In the genomic region with DNA sequence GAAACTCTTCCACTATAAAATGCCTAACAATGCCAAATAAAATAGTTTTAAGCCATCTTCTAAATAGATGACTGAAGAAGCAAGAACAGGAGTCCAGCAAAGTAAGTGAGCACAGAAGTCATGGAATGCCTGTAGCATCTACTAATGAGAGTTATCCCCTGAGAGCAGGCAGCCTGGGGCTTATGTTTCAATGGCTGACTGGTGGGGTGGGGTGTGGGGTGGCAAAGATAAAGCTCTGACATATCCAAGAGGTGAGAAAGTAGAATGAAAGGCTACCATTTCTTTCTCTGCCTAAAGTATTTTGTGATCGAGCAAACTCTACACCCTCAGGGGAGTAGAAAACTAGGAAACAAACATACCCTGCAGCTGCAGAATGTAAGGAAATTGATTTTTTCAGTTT, we compare ENCODE assay signal across 31 cellular contexts.
"Had no signal": no experiment of that assay in that cellular context is flagged by ENCODE, and none has a peak within 500 bp of the region (broad histone marks: within the 10 kb centered on the region; RNA-seq: fewer than 3 reads in every experiment).

No MANE protein-coding gene starts in this region.

- H3K27me3 ChIP-seq: ascending aorta, breast epithelium, cardiac muscle cell, colonic mucosa, esophagus muscularis mucosa, heart left ventricle had no signal

- H3K4me3 Mint-ChIP-seq: activated CD4-positive, alpha-beta memory T cell treated with anti-CD3 and anti-CD28 coated beads, Interleukin-2, amount 10 ng/mL, durations not matched to agents 7 days and 5 days; activated CD4-positive, alpha-beta T cell treated with anti-CD3 and anti-CD28 coated beads, Interleukin-2, amount 10 ng/mL, durations not matched to agents 7 days and 5 days; activated naive CD4-positive, alpha-beta T cell treated with anti-CD3 and anti-CD28 coated beads, Interleukin-2, amount 10 ng/mL, durations not matched to agents 7 days and 5 days; activated naive CD8-positive, alpha-beta T cell treated with anti-CD3 and anti-CD28 coated beads, Interleukin-2, amount 10 ng/mL, durations not matched to agents 7 days and 5 days; activated T-cell treated with anti-CD3 and anti-CD28 coated beads, Interleukin-2, amount 50 U/mL, for 24 hours; activated T-cell treated with anti-CD3 and anti-CD28 coated beads, Interleukin-2, amount 50 U/mL, for 72 hours; brain; T-helper 17 cell; T-helper 2 cell treated with Interferon-gamma antibody and Interleukin-4, amounts not matched to agents 5 μg/mL and 100 μg/mL, for 36 hours; WTC11 had no signal

- H3K4me3 ChIP-seq: ascending aorta, breast epithelium, cardiac muscle cell, colonic mucosa, esophagus muscularis mucosa, heart left ventricle had no signal

- H3K27ac Mint-ChIP-seq: activated CD4-positive, alpha-beta memory T cell treated with anti-CD3 and anti-CD28 coated beads, Interleukin-2, amount 10 ng/mL, durations not matched to agents 7 days and 5 days; activated CD4-positive, alpha-beta T cell treated with anti-CD3 and anti-CD28 coated beads, Interleukin-2, amount 10 ng/mL, durations not matched to agents 7 days and 5 days; activated naive CD4-positive, alpha-beta T cell treated with anti-CD3 and anti-CD28 coated beads, Interleukin-2, amount 10 ng/mL, durations not matched to agents 7 days and 5 days; activated naive CD4-positive, alpha-beta T cell treated with anti-CD3 and anti-CD28 coated beads, Interleukin-2, amount 50 U/mL, for 72 hours; activated naive CD8-positive, alpha-beta T cell treated with anti-CD3 and anti-CD28 coated beads, Interleukin-2, amount 10 ng/mL, durations not matched to agents 7 days and 5 days; activated T-cell treated with anti-CD3 and anti-CD28 coated beads, Interleukin-2, amount 50 U/mL, for 24 hours; activated T-cell treated with anti-CD3 and anti-CD28 coated beads, Interleukin-2, amount 50 U/mL, for 72 hours; brain; T-helper 17 cell; T-helper 2 cell treated with Interferon-gamma antibody and Interleukin-4, amounts not matched to agents 5 μg/mL and 100 μg/mL, for 36 hours; WTC11 had no signal

- H3K9me3 ChIP-seq: ascending aorta, colonic mucosa had no signal

- ATAC-seq: activated naive CD4-positive, alpha-beta T cell treated with anti-CD3 and anti-CD28 coated beads, Interleukin-2, amount 50 U/mL, for 72 hours; activated T-cell treated with anti-CD3 and anti-CD28 coated beads, Interleukin-2, amount 50 U/mL, for 72 hours; heart left ventricle; T-helper 17 cell; WTC11 had no signal

- H3K36me3 ChIP-seq: ascending aorta, breast epithelium, cardiac muscle cell, colonic mucosa, esophagus muscularis mucosa, heart left ventricle had no signal

- H3K4me1 Mint-ChIP-seq: activated CD4-positive, alpha-beta memory T cell treated with anti-CD3 and anti-CD28 coated beads, Interleukin-2, amount 10 ng/mL, durations not matched to agents 7 days and 5 days; activated CD4-positive, alpha-beta T cell treated with anti-CD3 and anti-CD28 coated beads, Interleukin-2, amount 10 ng/mL, durations not matched to agents 7 days and 5 days; activated naive CD4-positive, alpha-beta T cell treated with anti-CD3 and anti-CD28 coated beads, Interleukin-2, amount 10 ng/mL, durations not matched to agents 7 days and 5 days; activated naive CD8-positive, alpha-beta T cell treated with anti-CD3 and anti-CD28 coated beads, Interleukin-2, amount 10 ng/mL, durations not matched to agents 7 days and 5 days; brain; T-helper 17 cell; WTC11 had no signal

- DNase-seq: activated CD4-positive, alpha-beta memory T cell treated with anti-CD3 and anti-CD28 coated beads, Interleukin-2, amount 10 ng/mL, durations not matched to agents 7 days and 5 days; activated CD4-positive, alpha-beta T cell treated with anti-CD3 and anti-CD28 coated beads for 1 hour; activated CD4-positive, alpha-beta T cell treated with anti-CD3 and anti-CD28 coated beads for 4 hours; activated CD4-positive, alpha-beta T cell treated with anti-CD3 and anti-CD28 coated beads, Interleukin-2, amount 10 ng/mL, durations not matched to agents 7 days and 5 days; activated CD4-positive, alpha-beta T cell treated with anti-CD3 and anti-CD28 coated beads, Interleukin-2, amount 50 U/mL, for 4 hours; activated CD8-positive, alpha-beta memory T cell treated with anti-CD3 and anti-CD28 coated beads, Interleukin-2, amount 50 U/mL, for 48 hours; activated gamma-delta T cell; activated naive CD4-positive, alpha-beta T cell; activated naive CD4-positive, alpha-beta T cell treated with anti-CD3 and anti-CD28 coated beads, Interleukin-2, amount 10 ng/mL, durations not matched to agents 7 days and 5 days; activated naive CD8-positive, alpha-beta T cell treated with anti-CD3 and anti-CD28 coated beads, Interleukin-2, amount 10 ng/mL, durations not matched to agents 7 days and 5 days; activated T-cell treated with anti-CD3 and anti-CD28 coated beads for 4 hours; activated T-cell treated with anti-CD3 and anti-CD28 coated beads, Interleukin-2, amount 50 U/mL, for 24 hours; activated T-cell treated with anti-CD3 and anti-CD28 coated beads, Interleukin-2, amount 50 U/mL, for 72 hours; central memory CD4-positive, alpha-beta T cell; cerebellar nuclear complex; colonic mucosa; effector CD8-positive, alpha-beta T cell; foreskin melanocyte; heart left ventricle; T-helper 1 cell; T-helper 17 cell; T1000 had no signal

- H3K36me3 Mint-ChIP-seq: activated naive CD4-positive, alpha-beta T cell treated with anti-CD3 and anti-CD28 coated beads, Interleukin-2, amount 10 ng/mL, durations not matched to agents 7 days and 5 days; activated naive CD4-positive, alpha-beta T cell treated with anti-CD3 and anti-CD28 coated beads, Interleukin-2, amount 50 U/mL, for 72 hours; activated naive CD8-positive, alpha-beta T cell treated with anti-CD3 and anti-CD28 coated beads, Interleukin-2, amount 10 ng/mL, durations not matched to agents 7 days and 5 days; brain; WTC11 had no signal

- H3K4me1 ChIP-seq: ascending aorta, breast epithelium, colonic mucosa, esophagus muscularis mucosa, heart left ventricle had no signal

- H3K27me3 Mint-ChIP-seq: activated CD4-positive, alpha-beta memory T cell treated with anti-CD3 and anti-CD28 coated beads, Interleukin-2, amount 10 ng/mL, durations not matched to agents 7 days and 5 days; activated CD4-positive, alpha-beta T cell treated with anti-CD3 and anti-CD28 coated beads, Interleukin-2, amount 10 ng/mL, durations not matched to agents 7 days and 5 days; activated naive CD4-positive, alpha-beta T cell treated with anti-CD3 and anti-CD28 coated beads, Interleukin-2, amount 10 ng/mL, durations not matched to agents 7 days and 5 days; activated naive CD8-positive, alpha-beta T cell treated with anti-CD3 and anti-CD28 coated beads, Interleukin-2, amount 10 ng/mL, durations not matched to agents 7 days and 5 days; activated T-cell treated with anti-CD3 and anti-CD28 coated beads, Interleukin-2, amount 50 U/mL, for 24 hours; T-helper 17 cell had no signal

- H3K27ac ChIP-seq: ascending aorta, breast epithelium, cardiac muscle cell, colonic mucosa, esophagus muscularis mucosa, heart left ventricle, VCaP had no signal
